In the genomic region with DNA sequence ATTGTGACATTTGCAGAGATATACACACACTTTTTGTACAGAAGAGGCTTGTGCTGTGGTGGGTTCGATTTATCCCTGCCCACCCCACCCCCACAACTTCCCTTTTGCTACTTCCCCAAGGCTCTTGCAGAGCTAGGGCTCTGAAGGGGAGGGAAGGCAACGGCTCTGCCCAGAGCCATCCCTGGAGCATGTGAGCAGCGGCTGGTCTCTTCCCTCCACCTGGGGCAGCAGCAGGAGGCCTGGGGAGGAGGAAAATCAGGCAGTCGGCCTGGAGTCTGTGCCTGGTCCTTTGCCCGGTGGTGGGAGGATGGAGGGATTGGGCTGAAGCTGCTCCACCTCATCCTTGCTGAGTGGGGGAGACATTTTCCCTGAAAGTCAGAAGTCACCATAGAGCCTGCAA, we compare ENCODE assay signal across 1 cellular context.
A peak's percentile ranks its signal among the peaks of the same experiment; 100 is the strongest.
TF ChIP-seq lines count a peak whose summit lies in the region.

No MANE protein-coding gene starts in this region.

TF ChIP-seq in HEK293, 187 proteins besides CTCF, POLR2A, EP300 and RAD21 (continued from another document):
- TF ChIP-seq, protein P1, sequence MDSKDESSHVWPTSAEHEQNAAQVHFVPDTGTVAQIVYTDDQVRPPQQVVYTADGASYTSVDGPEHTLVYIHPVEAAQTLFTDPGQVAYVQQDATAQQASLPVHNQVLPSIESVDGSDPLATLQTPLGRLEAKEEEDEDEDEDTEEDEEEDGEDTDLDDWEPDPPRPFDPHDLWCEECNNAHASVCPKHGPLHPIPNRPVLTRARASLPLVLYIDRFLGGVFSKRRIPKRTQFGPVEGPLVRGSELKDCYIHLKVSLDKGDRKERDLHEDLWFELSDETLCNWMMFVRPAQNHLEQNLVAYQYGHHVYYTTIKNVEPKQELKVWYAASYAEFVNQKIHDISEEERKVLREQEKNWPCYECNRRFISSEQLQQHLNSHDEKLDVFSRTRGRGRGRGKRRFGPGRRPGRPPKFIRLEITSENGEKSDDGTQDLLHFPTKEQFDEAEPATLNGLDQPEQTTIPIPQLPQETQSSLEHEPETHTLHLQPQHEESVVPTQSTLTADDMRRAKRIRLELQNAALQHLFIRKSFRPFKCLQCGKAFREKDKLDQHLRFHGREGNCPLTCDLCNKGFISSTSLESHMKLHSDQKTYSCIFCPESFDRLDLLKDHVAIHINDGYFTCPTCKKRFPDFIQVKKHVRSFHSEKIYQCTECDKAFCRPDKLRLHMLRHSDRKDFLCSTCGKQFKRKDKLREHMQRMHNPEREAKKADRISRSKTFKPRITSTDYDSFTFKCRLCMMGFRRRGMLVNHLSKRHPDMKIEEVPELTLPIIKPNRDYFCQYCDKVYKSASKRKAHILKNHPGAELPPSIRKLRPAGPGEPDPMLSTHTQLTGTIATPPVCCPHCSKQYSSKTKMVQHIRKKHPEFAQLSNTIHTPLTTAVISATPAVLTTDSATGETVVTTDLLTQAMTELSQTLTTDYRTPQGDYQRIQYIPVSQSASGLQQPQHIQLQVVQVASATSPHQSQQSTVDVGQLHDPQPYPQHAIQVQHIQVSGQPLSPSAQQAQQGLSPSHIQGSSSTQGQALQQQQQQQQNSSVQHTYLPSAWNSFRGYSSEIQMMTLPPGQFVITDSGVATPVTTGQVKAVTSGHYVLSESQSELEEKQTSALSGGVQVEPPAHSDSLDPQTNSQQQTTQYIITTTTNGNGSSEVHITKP (tag by site-specific recombination; IDR thresholded peaks at IDR 0.05) = 0 out of 2 replicates have a peak, but pooled peaks have one; percentile 30
- no peak for TF ChIP-seq HOXA7 (CRISPR knock-in tag; IDR thresholded peaks at IDR 0.05; ENCODE audit: borderline replicate concordance)
- TF ChIP-seq ZNF548 (tag by site-specific recombination; IDR thresholded peaks at IDR 0.05) = no peak
- TF ChIP-seq ZNF354C (tag by site-specific recombination; IDR thresholded peaks at IDR 0.05; ENCODE audit: borderline replicate concordance, low read depth) = no peak
